Comparison of ENCODE assay signal across 2 cellular contexts in the genomic region with DNA sequence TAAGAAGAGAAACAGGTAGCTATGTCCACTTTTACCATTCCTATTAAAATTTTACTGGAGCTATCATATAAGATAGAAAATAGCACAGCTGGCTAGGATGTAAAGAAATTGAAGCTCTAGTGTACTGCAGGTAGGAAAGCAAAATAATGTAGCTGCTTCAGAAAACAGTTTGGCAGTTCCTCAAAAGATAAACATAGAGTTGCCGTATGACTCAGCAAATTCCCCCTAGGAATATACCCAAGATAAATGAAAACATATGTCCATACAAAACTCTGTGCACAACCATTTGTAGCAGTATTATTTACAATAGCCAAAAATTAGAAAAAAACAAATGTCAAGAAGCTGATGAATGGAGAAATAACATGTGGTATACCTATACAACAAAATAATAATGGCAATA.
TF ChIP-seq lines count a peak whose summit lies in the region.

No MANE protein-coding gene starts in this region.

TF ChIP-seq in IMR-90, 13 proteins besides CTCF, POLR2A, EP300 and RAD21 (continued from another document):
- no peak for TF ChIP-seq FOS (IDR thresholded peaks at IDR 0.05; ENCODE audit: low read depth, low read length)
- TF ChIP-seq CEBPB (IDR thresholded peaks at IDR 0.05; ENCODE audit: low read depth, low read length): no peak
- TF ChIP-seq, protein P1, sequence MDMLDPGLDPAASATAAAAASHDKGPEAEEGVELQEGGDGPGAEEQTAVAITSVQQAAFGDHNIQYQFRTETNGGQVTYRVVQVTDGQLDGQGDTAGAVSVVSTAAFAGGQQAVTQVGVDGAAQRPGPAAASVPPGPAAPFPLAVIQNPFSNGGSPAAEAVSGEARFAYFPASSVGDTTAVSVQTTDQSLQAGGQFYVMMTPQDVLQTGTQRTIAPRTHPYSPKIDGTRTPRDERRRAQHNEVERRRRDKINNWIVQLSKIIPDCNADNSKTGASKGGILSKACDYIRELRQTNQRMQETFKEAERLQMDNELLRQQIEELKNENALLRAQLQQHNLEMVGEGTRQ (IDR thresholded peaks at IDR 0.05; ENCODE audit: low read depth, low read length): no peak
- TF ChIP-seq SMC3 (IDR thresholded peaks at IDR 0.05; ENCODE audit: low read depth, low read length): no peak

TF ChIP-seq in K562, 482 proteins besides CTCF, POLR2A, EP300 and RAD21 (continued from another document):
- TF ChIP-seq MAFF (IDR thresholded peaks at IDR 0.05; ENCODE audit: low read length): peak; percentile 88
- no peak for TF ChIP-seq CEBPZ (IDR thresholded peaks at IDR 0.05; ENCODE audit: borderline replicate concordance, low read depth, low read length)
- TF ChIP-seq ZNF316 (IDR thresholded peaks at IDR 0.05): peak; percentile 82
- no peak for TF ChIP-seq RB1 (IDR thresholded peaks at IDR 0.05; ENCODE audit: low read depth)
- TF ChIP-seq SMAD1 (IDR thresholded peaks at IDR 0.05; ENCODE audit: low read depth, low read length, partially characterized antibody): no peak
- no peak for TF ChIP-seq FIP1L1 (IDR thresholded peaks at IDR 0.05; ENCODE audit: low read depth, low read length, poor library complexity, severe bottlenecking)
- peak; percentile 60; the same call in 1 of the 2 replicates for TF ChIP-seq SPI1 (IDR thresholded peaks at IDR 0.05; ENCODE audit: borderline replicate concordance, low read depth, low read length)
- no peak for TF ChIP-seq ZNF77 (CRISPR knock-in tag; IDR thresholded peaks at IDR 0.05)
- TF ChIP-seq EWSR1 (IDR thresholded peaks at IDR 0.05; ENCODE audit: borderline replicate concordance, low read depth, partially characterized antibody): no peak
- no peak for TF ChIP-seq POLR3G (IDR thresholded peaks at IDR 0.05; ENCODE audit: extremely low read depth, insufficient read length, insufficient replicate concordance)
- no peak for TF ChIP-seq PHF20 (IDR thresholded peaks at IDR 0.05; ENCODE audit: partially characterized antibody)
- no peak for TF ChIP-seq FOXK2 (conservative IDR thresholded peaks at IDR 0.05 in 1 of 2, IDR thresholded peaks at IDR 0.05 in 1 of 2; ENCODE audit: low read depth in 2 of 2)
- TF ChIP-seq NFE2 (IDR thresholded peaks at IDR 0.05; ENCODE audit: low read depth): peak; percentile 83
- no peak for TF ChIP-seq ATF3 (IDR thresholded peaks at IDR 0.05)
- TF ChIP-seq ATF3 (CRISPR knock-in tag; conservative IDR thresholded peaks at IDR 0.05): no peak
- TF ChIP-seq BACH1 (tag; IDR thresholded peaks at IDR 0.05): peak; percentile 58; the same call in 1 of the 2 replicates
- TF ChIP-seq GABPA (tag; conservative IDR thresholded peaks at IDR 0.05; ENCODE audit: low read depth): no peak
- no peak for TF ChIP-seq ARID3A (IDR thresholded peaks at IDR 0.05; ENCODE audit: borderline replicate concordance, low read depth, low read length)
- TF ChIP-seq FOXP4 (CRISPR knock-in tag; IDR thresholded peaks at IDR 0.05; ENCODE audit: borderline replicate concordance): no peak
- TF ChIP-seq, protein P2, sequence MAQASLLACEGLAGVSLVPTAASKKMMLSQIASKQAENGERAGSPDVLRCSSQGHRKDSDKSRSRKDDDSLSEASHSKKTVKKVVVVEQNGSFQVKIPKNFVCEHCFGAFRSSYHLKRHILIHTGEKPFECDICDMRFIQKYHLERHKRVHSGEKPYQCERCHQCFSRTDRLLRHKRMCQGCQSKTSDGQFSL (CRISPR knock-in tag; IDR thresholded peaks at IDR 0.05): no peak
- TF ChIP-seq, protein P2 (tag; IDR thresholded peaks at IDR 0.05): no peak
- peak; percentile 79 for TF ChIP-seq NFE2L1 (tag; IDR thresholded peaks at IDR 0.05; ENCODE audit: borderline replicate concordance, low read depth)
- TF ChIP-seq MAFG (tag; conservative IDR thresholded peaks at IDR 0.05): peak; percentile 91
- peak; percentile 77 for TF ChIP-seq C11orf30 (IDR thresholded peaks at IDR 0.05; ENCODE audit: low read depth)
- TF ChIP-seq ZNF436 (CRISPR knock-in tag; IDR thresholded peaks at IDR 0.05): no peak
- no peak for TF ChIP-seq NR1H2 (CRISPR knock-in tag; IDR thresholded peaks at IDR 0.05)
- TF ChIP-seq MAFK (IDR thresholded peaks at IDR 0.05; ENCODE audit: low read length): peak; percentile 81
- TF ChIP-seq RBM25 (IDR thresholded peaks at IDR 0.05; ENCODE audit: low read depth, low read length, severe bottlenecking): peak; percentile 11
- TF ChIP-seq, protein P3, sequence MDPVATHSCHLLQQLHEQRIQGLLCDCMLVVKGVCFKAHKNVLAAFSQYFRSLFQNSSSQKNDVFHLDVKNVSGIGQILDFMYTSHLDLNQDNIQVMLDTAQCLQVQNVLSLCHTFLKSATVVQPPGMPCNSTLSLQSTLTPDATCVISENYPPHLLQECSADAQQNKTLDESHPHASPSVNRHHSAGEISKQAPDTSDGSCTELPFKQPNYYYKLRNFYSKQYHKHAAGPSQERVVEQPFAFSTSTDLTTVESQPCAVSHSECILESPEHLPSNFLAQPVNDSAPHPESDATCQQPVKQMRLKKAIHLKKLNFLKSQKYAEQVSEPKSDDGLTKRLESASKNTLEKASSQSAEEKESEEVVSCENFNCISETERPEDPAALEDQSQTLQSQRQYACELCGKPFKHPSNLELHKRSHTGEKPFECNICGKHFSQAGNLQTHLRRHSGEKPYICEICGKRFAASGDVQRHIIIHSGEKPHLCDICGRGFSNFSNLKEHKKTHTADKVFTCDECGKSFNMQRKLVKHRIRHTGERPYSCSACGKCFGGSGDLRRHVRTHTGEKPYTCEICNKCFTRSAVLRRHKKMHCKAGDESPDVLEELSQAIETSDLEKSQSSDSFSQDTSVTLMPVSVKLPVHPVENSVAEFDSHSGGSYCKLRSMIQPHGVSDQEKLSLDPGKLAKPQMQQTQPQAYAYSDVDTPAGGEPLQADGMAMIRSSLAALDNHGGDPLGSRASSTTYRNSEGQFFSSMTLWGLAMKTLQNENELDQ (CRISPR knock-in tag; IDR thresholded peaks at IDR 0.05; ENCODE audit: borderline replicate concordance): no peak
